In genomic region chr11:134360050-134360835, GRCh38 we compare ENCODE assay signal across 9 cellular contexts. TPM values are rescaled to one million over a fixed set of nuclear protein-coding genes. Genes with fewer than 3 reads are reported as not detected.
DNase-seq lines count a peak whose midpoint lies in the region; ATAC-seq, FAIRE-seq and TF ChIP-seq lines count a peak whose summit lies in the region.
"Had no signal": no experiment of that assay in that cellular context is flagged by ENCODE, and none has a peak within 500 bp of the region (broad histone marks: within the 10 kb centered on the region; RNA-seq: fewer than 3 reads in every experiment).

No MANE protein-coding gene starts in this region.

- no peaks in the 10 kb centered on the region for H3K9me3 ChIP-seq in kidney (ENCODE audit: control insufficient read depth in 1 of 2, low read length in 2 of 2)

- intact Hi-C loops in kidney (cut with DNase I), result no loop called here

- no peaks in the 10 kb centered on the region for H3K4me1 ChIP-seq in kidney (ENCODE audit: control insufficient read depth in 1 of 2, insufficient read depth in 1 of 2, low read depth in 1 of 2, low read length in 2 of 2)

- DNase-seq in GF-D8 (lab: John Stamatoyannopoulos, UW), result peak; percentile 78
- DNase-seq in NCI-H2107 treated with DMSO at 0.1 percent for 48 hours (lab: John Stamatoyannopoulos, UW; ENCODE audit: unreplicated experiment), result peak; percentile 89
- DNase-seq in activated CD4-positive, CD25-positive, alpha-beta regulatory T cell (lab: John Stamatoyannopoulos, UW), result peak in 3 of 4 experiments; percentile 17 to 34 (median 22)
- DNase-seq in bronchial epithelial cell (ENCODE audit: low read depth), result peak; percentile 54
- DNase-seq in kidney, result peak; percentile 90
- peak; percentile 49 to 59 for DNase-seq in stimulated activated CD4-positive, alpha-beta T cell treated with anti-CD3 and anti-CD28 coated beads, Interleukin-1b, Interleukin-23, amount 100 ng/mL, for 4 hours (ENCODE audit: low read depth in 2 of 2)
- DNase-seq in A172 (ENCODE audit: low spot score), result no peak

- FAIRE-seq in bronchial epithelial cell (lab: Jason Lieb, UNC), result peak; percentile 43
- FAIRE-seq in kidney (lab: Jason Lieb, UNC), result no peak
- FAIRE-seq: endometrium had no signal

- H3K4me3 ChIP-seq in bronchial epithelial cell (ENCODE audit: low read depth, low read length), result no peak overlapping the region
- no peak overlapping the region for H3K4me3 ChIP-seq in kidney (ENCODE audit: low read length in 2 of 2)

- H3K27ac ChIP-seq in kidney (ENCODE audit: low read depth in 2 of 2, low read length in 2 of 2), result no peak overlapping the region

- TF ChIP-seq CTCF in bronchial epithelial cell (IDR thresholded peaks at IDR 0.05; ENCODE audit: insufficient read depth, low read length, severe bottlenecking) (peak; percentile 98), kidney (IDR thresholded peaks at IDR 0.05; ENCODE audit: borderline replicate concordance, extremely low read depth, insufficient read depth) (peak; percentile 85)

- H3K27me3 ChIP-seq in bronchial epithelial cell (ENCODE audit: control insufficient read depth, insufficient read depth, low read length), result no peaks in the 10 kb centered on the region

- ATAC-seq in HG02571 (IDR thresholded peaks at IDR 0.05; ENCODE audit: unreplicated experiment), result peak; percentile 86

- H3K36me3 ChIP-seq in bronchial epithelial cell (ENCODE audit: control insufficient read depth, insufficient read depth, low read length) (no peaks in the 10 kb centered on the region), kidney (ENCODE audit: control insufficient read depth in 1 of 2, insufficient read depth in 2 of 2, low read length in 2 of 2) (no peaks in the 10 kb centered on the region)

- no peak overlapping the region for H3K9ac ChIP-seq in kidney (ENCODE audit: low read length in 2 of 2)

RNA-seq across cellular contexts. Expression of gene GLB1L2, which starts 28.5 kb away (rescaled TPM):
- total RNA-seq in bronchial epithelial cell, result 2.9 and 3.4 TPM in 2 replicates
- total RNA-seq in kidney, result 10.0 TPM
- 26.1 TPM for polyA plus RNA-seq in kidney (ENCODE audit: insufficient read depth, low read depth, low replicate concordance)
- 4.7 and 6.0 TPM in 2 replicates for total RNA-seq in A172 (2014; rRNA removed; shearing (Covaris generic))

RNA-seq across cellular contexts. Expression of gene B3GAT1, which starts 51.8 kb away (rescaled TPM):
- total RNA-seq in bronchial epithelial cell (under 0.01 TPM in 1 of 2 replicates, not detected in the other), kidney (3.7 TPM)
- polyA plus RNA-seq in kidney (ENCODE audit: insufficient read depth, low read depth, low replicate concordance), result 0.82 TPM
- total RNA-seq in A172 (2014; rRNA removed; shearing (Covaris generic)), result 4.8 and 4.9 TPM in 2 replicates
